In genomic region chr4:26161030-26161824, GRCh38 we compare ENCODE assay signal across 12 cellular contexts.
DNase-seq lines count a peak whose midpoint lies in the region; ATAC-seq and TF ChIP-seq lines count a peak whose summit lies in the region.
"Had no signal": no experiment of that assay in that cellular context is flagged by ENCODE, and none has a peak within 500 bp of the region (broad histone marks: within the 10 kb centered on the region; RNA-seq: fewer than 3 reads in every experiment).

No MANE protein-coding gene starts in this region.

- no peak overlapping the region for H3K4me3 Mint-ChIP-seq in activated T-cell treated with anti-CD3 and anti-CD28 coated beads, Interleukin-2, amount 50 U/mL, for 72 hours
- H3K4me3 Mint-ChIP-seq in activated T-cell treated with anti-CD3 and anti-CD28 coated beads, Interleukin-2, amount 50 U/mL, for 24 hours: no peak overlapping the region
- H3K4me3 Mint-ChIP-seq in stimulated activated memory B cell treated with anti-CD40 and anti-IgM and Interleukin-4, amounts not matched to agents 10 μg/mL and 1 μg/mL and 100 μg/mL, for 72 hours: no peak overlapping the region

- no peak for DNase-seq in activated T-cell treated with anti-CD3 and anti-CD28 coated beads, Interleukin-2, amount 50 U/mL, for 72 hours
- no peak for DNase-seq in activated T-cell treated with anti-CD3 and anti-CD28 coated beads, Interleukin-2, amount 50 U/mL, for 24 hours
- DNase-seq in LHCN-M2 (ENCODE audit: low read depth): peak; percentile 48
- DNase-seq in cardiac fibroblast (ENCODE audit: low read depth in 2 of 2): no peak
- no peak for DNase-seq in cerebellar nuclear complex (lab: John Stamatoyannopoulos, UW)
- DNase-seq in T-helper 1 cell: no peak
- DNase-seq: activated CD4-positive, alpha-beta T cell treated with anti-CD3 and anti-CD28 coated beads for 4 hours; COR-L47; effector CD4-positive, alpha-beta T cell; NCI-H2029 treated with DMSO at 0.1 percent for 48 hours had no signal

- H3K9me3 Mint-ChIP-seq in activated T-cell treated with anti-CD3 and anti-CD28 coated beads, Interleukin-2, amount 50 U/mL, for 72 hours: peaks cover 6 to 7% of the 10 kb centered on the region in 2 donors
- peaks cover 13% of the 10 kb centered on the region for H3K9me3 Mint-ChIP-seq in activated T-cell treated with anti-CD3 and anti-CD28 coated beads, Interleukin-2, amount 50 U/mL, for 24 hours
- H3K9me3 Mint-ChIP-seq in stimulated activated memory B cell treated with anti-CD40 and anti-IgM and Interleukin-4, amounts not matched to agents 10 μg/mL and 1 μg/mL and 100 μg/mL, for 72 hours: no peaks in the 10 kb centered on the region

- no peak overlapping the region for H3K27ac Mint-ChIP-seq in activated T-cell treated with anti-CD3 and anti-CD28 coated beads, Interleukin-2, amount 50 U/mL, for 72 hours
- no peak overlapping the region for H3K27ac Mint-ChIP-seq in activated T-cell treated with anti-CD3 and anti-CD28 coated beads, Interleukin-2, amount 50 U/mL, for 24 hours
- H3K27ac Mint-ChIP-seq in stimulated activated memory B cell treated with anti-CD40 and anti-IgM and Interleukin-4, amounts not matched to agents 10 μg/mL and 1 μg/mL and 100 μg/mL, for 72 hours: no peak overlapping the region

- H3K4me3 ChIP-seq in cardiac fibroblast (replicated peaks in 1 of 2; ENCODE audit: low read depth in 2 of 2, low read length in 2 of 2): no peak overlapping the region

- H3K4me1 Mint-ChIP-seq in activated T-cell treated with anti-CD3 and anti-CD28 coated beads, Interleukin-2, amount 50 U/mL, for 72 hours (ENCODE audit: low read depth): peaks cover 23% of the 10 kb centered on the region
- peaks cover 22% of the 10 kb centered on the region for H3K4me1 Mint-ChIP-seq in activated T-cell treated with anti-CD3 and anti-CD28 coated beads, Interleukin-2, amount 50 U/mL, for 24 hours (ENCODE audit: low read depth)
- no peaks in the 10 kb centered on the region for H3K4me1 Mint-ChIP-seq in stimulated activated memory B cell treated with anti-CD40 and anti-IgM and Interleukin-4, amounts not matched to agents 10 μg/mL and 1 μg/mL and 100 μg/mL, for 72 hours

- peaks cover 15% of the 10 kb centered on the region in 2 donors for H3K36me3 Mint-ChIP-seq in activated T-cell treated with anti-CD3 and anti-CD28 coated beads, Interleukin-2, amount 50 U/mL, for 72 hours (ENCODE audit: insufficient read depth in 2 of 2)
- peaks cover 6% of the 10 kb centered on the region for H3K36me3 Mint-ChIP-seq in activated T-cell treated with anti-CD3 and anti-CD28 coated beads, Interleukin-2, amount 50 U/mL, for 24 hours (ENCODE audit: low read depth)
- H3K36me3 Mint-ChIP-seq in stimulated activated memory B cell treated with anti-CD40 and anti-IgM and Interleukin-4, amounts not matched to agents 10 μg/mL and 1 μg/mL and 100 μg/mL, for 72 hours: no peaks in the 10 kb centered on the region

- H3K27me3 Mint-ChIP-seq in activated T-cell treated with anti-CD3 and anti-CD28 coated beads, Interleukin-2, amount 50 U/mL, for 72 hours (ENCODE audit: low read depth): no peaks in the 10 kb centered on the region
- H3K27me3 Mint-ChIP-seq in activated T-cell treated with anti-CD3 and anti-CD28 coated beads, Interleukin-2, amount 50 U/mL, for 24 hours: no peaks in the 10 kb centered on the region
- no peaks in the 10 kb centered on the region for H3K27me3 Mint-ChIP-seq in stimulated activated memory B cell treated with anti-CD40 and anti-IgM and Interleukin-4, amounts not matched to agents 10 μg/mL and 1 μg/mL and 100 μg/mL, for 72 hours

- peak; percentile 58 to 67 for ATAC-seq in activated T-cell treated with anti-CD3 and anti-CD28 coated beads, Interleukin-2, amount 50 U/mL, for 72 hours (replicated peaks in 1 of 2)
- ATAC-seq in stimulated activated memory B cell treated with anti-CD40 and anti-IgM and Interleukin-4, amounts not matched to agents 10 μg/mL and 1 μg/mL and 100 μg/mL, for 72 hours: peak; percentile 56
- ATAC-seq in HG03025 (IDR thresholded peaks at IDR 0.05; ENCODE audit: low FRiP score, unreplicated experiment): no peak

- peak; percentile 21 for TF ChIP-seq CTCF in cardiac fibroblast (IDR thresholded peaks at IDR 0.05; ENCODE audit: low read depth, low read length)
